9 cellular contexts compared by ENCODE assay signal in the genomic region with DNA sequence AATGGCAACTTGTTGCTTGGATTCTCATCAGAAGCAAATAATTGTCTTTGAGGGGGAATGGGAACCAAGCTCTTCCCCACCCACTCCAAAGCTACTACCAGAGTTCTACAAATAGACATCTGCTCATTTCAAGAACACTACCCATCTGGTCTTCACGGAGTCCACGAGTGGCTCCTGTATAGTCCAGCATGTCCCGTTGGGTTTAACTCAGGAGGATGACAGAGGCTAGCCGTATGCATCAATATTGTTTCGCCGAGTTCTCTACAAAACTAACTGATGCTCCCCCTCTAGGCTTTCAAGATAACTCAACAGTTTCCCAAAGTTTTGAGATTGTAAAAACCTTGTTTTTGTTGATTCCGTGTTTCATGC. TPM values are rescaled to one million over a fixed set of nuclear protein-coding genes. Genes with fewer than 3 reads are reported as not detected.
DNase-seq lines count a peak whose midpoint lies in the region; ATAC-seq lines count a peak whose summit lies in the region.
"Had no signal": no experiment of that assay in that cellular context is flagged by ENCODE, and none has a peak within 500 bp of the region (broad histone marks: within the 10 kb centered on the region; RNA-seq: fewer than 3 reads in every experiment).

No MANE protein-coding gene starts in this region.

- H3K4me3 ChIP-seq in H7 (ENCODE audit: insufficient read depth, low read depth, low read length): peak overlapping the region; percentile 94
- peak overlapping the region; percentile 67; the same call in 1 of the 2 replicates for H3K4me3 ChIP-seq in iPS DF 6.9 (ENCODE audit: low read length)

- POLR2A ChIA-PET in activated CD4-positive, alpha-beta memory T cell treated with anti-CD3 and anti-CD28 coated beads for 36 hours (lab: Charles Lee): interaction anchor here (1.2 to 2.6 kb wide), 4 partner anchors 30 to 175 kb away, joined by 4 to 12 read pairs (median 6); partner anchors contain the start of gene NSRP1

- peaks cover 13% of the 10 kb centered on the region for H3K36me3 Mint-ChIP-seq in activated CD4-positive, alpha-beta memory T cell treated with anti-CD3 and anti-CD28 coated beads for 36 hours
- peaks cover 29% of the 10 kb centered on the region for H3K36me3 Mint-ChIP-seq in stimulated activated effector memory CD8-positive, alpha-beta T cell treated with anti-CD3 and anti-CD28 coated beads, Interleukin-12 subunit alpha, Interleukin-12 subunit beta, amount 100 ng/mL, for 72 hours

- DNase-seq in H7: no peak
- no peak for DNase-seq in activated CD4-positive, alpha-beta memory T cell treated with anti-CD3 and anti-CD28 coated beads for 36 hours
- no peak for DNase-seq in iPS DF 6.9 (ENCODE audit: low read depth, low spot score)
- DNase-seq in stimulated activated effector memory CD8-positive, alpha-beta T cell treated with anti-CD3 and anti-CD28 coated beads, Interleukin-12 subunit alpha, Interleukin-12 subunit beta, amount 100 ng/mL, for 72 hours (ENCODE audit: low spot score in 2 of 2): no peak
- no peak for DNase-seq in NCI-H1092 (lab: John Stamatoyannopoulos, UW)
- DNase-seq in central memory CD4-positive, alpha-beta T cell: no peak

- H3K9me3 Mint-ChIP-seq in activated CD4-positive, alpha-beta memory T cell treated with anti-CD3 and anti-CD28 coated beads for 36 hours: no peaks in the 10 kb centered on the region
- H3K9me3 Mint-ChIP-seq in stimulated activated effector memory CD8-positive, alpha-beta T cell treated with anti-CD3 and anti-CD28 coated beads, Interleukin-12 subunit alpha, Interleukin-12 subunit beta, amount 100 ng/mL, for 72 hours: no peaks in the 10 kb centered on the region

- H3K27me3 ChIP-seq in H7 (ENCODE audit: control insufficient read depth, insufficient read depth, low read length) (peaks cover 2% of the 10 kb centered on the region; the same call in 1 of the 2 replicates), iPS DF 6.9 (ENCODE audit: control insufficient read depth, insufficient read depth, low read length) (no peaks in the 10 kb centered on the region; the same call in 1 of the 2 replicates)

- intact Hi-C loops in activated CD4-positive, alpha-beta memory T cell treated with anti-CD3 and anti-CD28 coated beads for 36 hours (cut with micrococcal nuclease): loop anchor here (5.0 kb wide), 1 partner anchor 175 kb away; the partner anchor contains the start of gene NSRP1

- H3K27ac Mint-ChIP-seq in activated CD4-positive, alpha-beta memory T cell treated with anti-CD3 and anti-CD28 coated beads for 36 hours: no peak overlapping the region
- H3K27ac Mint-ChIP-seq in stimulated activated effector memory CD8-positive, alpha-beta T cell treated with anti-CD3 and anti-CD28 coated beads, Interleukin-12 subunit alpha, Interleukin-12 subunit beta, amount 100 ng/mL, for 72 hours: peak overlapping the region; percentile 90

- H3K4me1 ChIP-seq in iPS DF 6.9 (ENCODE audit: control insufficient read depth, insufficient read depth, low read length): 0 out of 2 replicates have a peak, but pooled peaks cover 2% of the 10 kb centered on the region

- H3K27ac ChIP-seq in iPS DF 6.9 (ENCODE audit: low read length): no peak overlapping the region

- H3K9me3 ChIP-seq in iPS DF 6.9 (ENCODE audit: control insufficient read depth, insufficient read depth, low read length): no peaks in the 10 kb centered on the region

- peak overlapping the region; percentile 54 for H3K4me3 Mint-ChIP-seq in activated CD4-positive, alpha-beta memory T cell treated with anti-CD3 and anti-CD28 coated beads for 36 hours
- peak overlapping the region; percentile 81 for H3K4me3 Mint-ChIP-seq in stimulated activated effector memory CD8-positive, alpha-beta T cell treated with anti-CD3 and anti-CD28 coated beads, Interleukin-12 subunit alpha, Interleukin-12 subunit beta, amount 100 ng/mL, for 72 hours

- H3K36me3 ChIP-seq in H7 (replicated peaks; ENCODE audit: control insufficient read depth, insufficient read depth, low read length) (peaks cover 3% of the 10 kb centered on the region), iPS DF 6.9 (ENCODE audit: control insufficient read depth, insufficient read depth, low read length) (peaks cover 2% of the 10 kb centered on the region; the same call in 1 of the 2 replicates)

- CTCF ChIA-PET in activated CD4-positive, alpha-beta memory T cell treated with anti-CD3 and anti-CD28 coated beads for 36 hours (lab: Charles Lee): interaction anchor here (0.9 to 2.9 kb wide), 10 partner anchors 8 to 187 kb away, joined by 3 to 34 read pairs (median 4); partner anchors contain the start of gene TMIGD1

- H3K4me1 Mint-ChIP-seq in activated CD4-positive, alpha-beta memory T cell treated with anti-CD3 and anti-CD28 coated beads for 36 hours (ENCODE audit: low read depth): peaks cover 14% of the 10 kb centered on the region
- H3K4me1 Mint-ChIP-seq in stimulated activated effector memory CD8-positive, alpha-beta T cell treated with anti-CD3 and anti-CD28 coated beads, Interleukin-12 subunit alpha, Interleukin-12 subunit beta, amount 100 ng/mL, for 72 hours: peaks cover 10% of the 10 kb centered on the region

- no peaks in the 10 kb centered on the region for H3K27me3 Mint-ChIP-seq in activated CD4-positive, alpha-beta memory T cell treated with anti-CD3 and anti-CD28 coated beads for 36 hours

- no peak for ATAC-seq in stimulated activated effector memory CD8-positive, alpha-beta T cell treated with anti-CD3 and anti-CD28 coated beads, Interleukin-12 subunit alpha, Interleukin-12 subunit beta, amount 100 ng/mL, for 72 hours
- ATAC-seq in GM21786 (IDR thresholded peaks at IDR 0.05; ENCODE audit: unreplicated experiment) (no peak), HG02973 (IDR thresholded peaks at IDR 0.05; ENCODE audit: unreplicated experiment) (no peak)

- no CpG with 5 or more reads among the region's 7 CpGs for WGBS in iPS DF 6.9 (ENCODE audit: insufficient coverage, insufficient read length)

RNA-seq across cellular contexts. Expression of gene BLMH, which starts 0.7 kb away (rescaled TPM):
- total RNA-seq in H7 (2014; rRNA removed; shearing (Covaris generic)): 55.0 and 63.6 TPM in 2 replicates
- total RNA-seq in activated CD4-positive, alpha-beta memory T cell treated with anti-CD3 and anti-CD28 coated beads for 36 hours: 10 to 100 TPM; 47.0 to 49.6 TPM

RNA-seq across cellular contexts. Expression of gene TMIGD1, which starts 41.4 kb away (rescaled TPM):
- not detected in 2 replicates for total RNA-seq in H7 (2014; rRNA removed; shearing (Covaris generic))
- total RNA-seq in activated CD4-positive, alpha-beta memory T cell treated with anti-CD3 and anti-CD28 coated beads for 36 hours: not detected
- total RNA-seq: glomerular endothelial cell had no signal

RNA-seq across cellular contexts. Expression of gene SLC6A4, which starts 57.0 kb away (rescaled TPM):
- not detected in 2 replicates for total RNA-seq in H7 (2014; rRNA removed; shearing (Covaris generic))
- total RNA-seq in activated CD4-positive, alpha-beta memory T cell treated with anti-CD3 and anti-CD28 coated beads for 36 hours: not detected
